ENCODE assay signal across 8 cellular contexts in the genomic region with DNA sequence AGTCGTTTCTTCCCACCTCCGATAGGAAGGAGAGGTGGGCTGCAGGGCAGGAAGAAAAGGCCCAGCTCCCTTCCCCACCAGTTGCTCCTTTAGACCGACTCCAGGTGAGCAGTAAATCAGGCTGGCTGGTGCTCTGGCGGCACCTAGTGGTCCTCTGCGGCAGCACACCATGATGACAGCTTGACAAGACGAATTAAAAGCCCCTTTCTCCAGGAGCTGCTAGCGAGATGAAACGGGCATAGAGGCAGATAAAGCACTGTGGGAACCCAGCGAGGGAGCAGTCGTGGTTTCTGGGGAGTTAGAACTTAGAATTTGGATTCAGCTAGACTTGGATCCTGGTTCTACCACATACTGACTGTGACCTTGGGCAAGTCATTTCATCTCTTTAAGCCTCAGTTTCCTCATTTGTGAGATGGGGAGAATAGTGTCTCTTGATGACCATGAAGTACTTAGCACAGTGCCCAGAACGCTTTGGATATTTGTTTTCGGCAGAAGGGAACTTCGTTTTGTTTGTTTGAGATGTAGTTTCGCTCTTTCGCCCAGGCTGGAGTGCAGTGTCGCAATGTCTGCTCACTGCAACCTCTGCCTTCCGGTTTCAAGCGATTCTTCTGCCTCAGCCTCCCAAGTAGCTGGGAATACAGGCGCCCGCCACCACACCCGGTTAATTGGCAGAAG. TPM values are rescaled to one million over a fixed set of nuclear protein-coding genes. Genes with fewer than 3 reads are reported as not detected.
DNase-seq lines count a peak whose midpoint lies in the region; ATAC-seq and TF ChIP-seq lines count a peak whose summit lies in the region.

No MANE protein-coding gene starts in this region.

- H3K27ac ChIP-seq in gastroesophageal sphincter (no peak overlapping the region), osteoblast (ENCODE audit: low read depth, low read length) (no peak overlapping the region), suprapubic skin (no peak overlapping the region)

- TF ChIP-seq EP300 in gastroesophageal sphincter (IDR thresholded peaks at IDR 0.05) (no peak), suprapubic skin (IDR thresholded peaks at IDR 0.05) (no peak)

- H3K27me3 ChIP-seq in gastroesophageal sphincter (peaks cover 12% of the 10 kb centered on the region), osteoblast (ENCODE audit: insufficient read depth, low read length) (peaks cover 4% of the 10 kb centered on the region), suprapubic skin (peaks cover 4% of the 10 kb centered on the region)

- DNase-seq in NCI-H1048 (lab: John Stamatoyannopoulos, UW) (peak; percentile 30), SK-N-DZ (ENCODE audit: low spot score) (peak; percentile 81), osteoblast (ENCODE audit: insufficient read length, low spot score, missing footprints) (peak; percentile 83), suprapubic skin (ENCODE audit: low spot score in 2 of 2) (peak in 1 of 2 donors; percentile 80)
- DNase-seq in activated naive CD4-positive, alpha-beta T cell (lab: John Stamatoyannopoulos, UW): peak; percentile 62 to 88 (median 82)

- H3K79me2 ChIP-seq in osteoblast (ENCODE audit: insufficient read depth, low read length): no peaks in the 10 kb centered on the region

- H3K9me3 ChIP-seq in gastroesophageal sphincter (no peaks in the 10 kb centered on the region), osteoblast (ENCODE audit: low read depth, low read length) (no peaks in the 10 kb centered on the region), suprapubic skin (no peaks in the 10 kb centered on the region)

- H3K4me1 ChIP-seq in gastroesophageal sphincter: peaks cover 0 to 6% (median 0%) of the 10 kb centered on the region in 3 donors
- H3K4me1 ChIP-seq in osteoblast (ENCODE audit: insufficient read depth, low read length): no peaks in the 10 kb centered on the region
- H3K4me1 ChIP-seq in suprapubic skin: peaks cover 5% of the 10 kb centered on the region

- H3K4me3 ChIP-seq in gastroesophageal sphincter (no peak overlapping the region), osteoblast (ENCODE audit: insufficient read depth, low read length) (peak overlapping the region; percentile 34), suprapubic skin (no peak overlapping the region)

- ATAC-seq in gastroesophageal sphincter: peak; percentile 60
- ATAC-seq in HG02970 (IDR thresholded peaks at IDR 0.05; ENCODE audit: low FRiP score, unreplicated experiment): no peak

- no peaks in the 10 kb centered on the region for H4K20me1 ChIP-seq in osteoblast (ENCODE audit: insufficient read depth, low read length)

- peak overlapping the region; percentile 39 for H2AFZ ChIP-seq in osteoblast (ENCODE audit: low read length)

- no peak for TF ChIP-seq POLR2A in gastroesophageal sphincter (IDR thresholded peaks at IDR 0.05)
- TF ChIP-seq POLR2A in suprapubic skin (IDR thresholded peaks at IDR 0.05): no peak

- H3K36me3 ChIP-seq in gastroesophageal sphincter: no peaks in the 10 kb centered on the region
- no peaks in the 10 kb centered on the region for H3K36me3 ChIP-seq in osteoblast (ENCODE audit: insufficient read depth, low read length)
- no peaks in the 10 kb centered on the region for H3K36me3 ChIP-seq in suprapubic skin

- peak overlapping the region; percentile 79 for H3K4me2 ChIP-seq in osteoblast (ENCODE audit: insufficient read depth, low read length)

- TF ChIP-seq CTCF in GM12873 (IDR thresholded peaks at IDR 0.05; ENCODE audit: insufficient read depth, low read depth, low read length, missing control alignments): peak; percentile 100
- peak; percentile 91 to 98 (median 95) for TF ChIP-seq CTCF in gastroesophageal sphincter (IDR thresholded peaks at IDR 0.05)
- peak; percentile 100 for TF ChIP-seq CTCF in osteoblast (IDR thresholded peaks at IDR 0.05; ENCODE audit: extremely low read depth, low read depth, low read length)
- peak; percentile 92 to 96 for TF ChIP-seq CTCF in suprapubic skin (IDR thresholded peaks at IDR 0.05)

- WGBS in gastroesophageal sphincter (ENCODE audit: low coverage in 1 of 2), 2 donors: 19 to 35% methylated on average over 4 to 7 of the region's 21 CpGs
- 32% methylated on average over 21 of the region's 21 CpGs for WGBS in suprapubic skin

RNA-seq across cellular contexts. Expression of gene COL9A2, which starts 21.8 kb away (rescaled TPM):
- polyA plus RNA-seq in SK-N-DZ (2014; cell fraction: cytosol; rRNA removed): 7.9 and 12.1 TPM in 2 replicates
- 125 and 126 TPM in 2 replicates for polyA plus RNA-seq in SK-N-DZ (2014; cell fraction: nucleus; rRNA removed)
- 10 to 100 TPM in 1 of 4 donors, 1 to 10 TPM in 3; 1.6 to 12.0 (median 4.9) TPM for total RNA-seq in gastroesophageal sphincter
- 0.36 and 0.88 TPM in 2 replicates for total RNA-seq in osteoblast
- 1 to 10 TPM; 3.3 to 5.4 (median 3.6) TPM for total RNA-seq in suprapubic skin

RNA-seq across cellular contexts. Expression of gene SMAP2, which starts 34.6 kb away (rescaled TPM):
- 16.5 and 17.8 TPM in 2 replicates for polyA plus RNA-seq in SK-N-DZ (2014; cell fraction: cytosol; rRNA removed)
- 14.5 and 17.0 TPM in 2 replicates for polyA plus RNA-seq in SK-N-DZ (2014; cell fraction: nucleus; rRNA removed)
- total RNA-seq in gastroesophageal sphincter: 10 to 100 TPM; 19.9 to 43.2 (median 26.6) TPM
- 14.1 and 20.3 TPM in 2 replicates for total RNA-seq in osteoblast
- 10 to 100 TPM; 17.0 to 32.2 (median 28.0) TPM for total RNA-seq in suprapubic skin
